8 cellular contexts compared by ENCODE assay signal in genomic region chr2:102735431-102736130, GRCh38. TPM values are rescaled to one million over a fixed set of nuclear protein-coding genes. Genes with fewer than 3 reads are reported as not detected.
DNase-seq lines count a peak whose midpoint lies in the region; ATAC-seq lines count a peak whose summit lies in the region.

No MANE protein-coding gene starts in this region.

- H3K9ac ChIP-seq in iPS-18a (ENCODE audit: low read length), result peak overlapping the region; percentile 70

- peaks cover 26% of the 10 kb centered on the region for H3K4me1 Mint-ChIP-seq in activated naive CD8-positive, alpha-beta T cell treated with anti-CD3 and anti-CD28 coated beads, Interleukin-2, amount 10 ng/mL, durations not matched to agents 7 days and 5 days
- peaks cover 33% of the 10 kb centered on the region for H3K4me1 Mint-ChIP-seq in stimulated activated memory B cell treated with anti-CD40 and anti-IgM and Interleukin-4, amounts not matched to agents 10 μg/mL and 1 μg/mL and 100 μg/mL, for 72 hours

- H3K4me3 ChIP-seq in MG63, result peak overlapping the region; percentile 69
- H3K4me3 ChIP-seq in iPS-18a (ENCODE audit: low read length), result peak overlapping the region; percentile 94

- H3K9me3 ChIP-seq in MG63 (no peaks in the 10 kb centered on the region), iPS-18a (ENCODE audit: control insufficient read depth, low read depth, low read length) (no peaks in the 10 kb centered on the region)

- H3K9me3 Mint-ChIP-seq in activated naive CD8-positive, alpha-beta T cell treated with anti-CD3 and anti-CD28 coated beads, Interleukin-2, amount 10 ng/mL, durations not matched to agents 7 days and 5 days, result no peaks in the 10 kb centered on the region
- no peaks in the 10 kb centered on the region for H3K9me3 Mint-ChIP-seq in stimulated activated memory B cell treated with anti-CD40 and anti-IgM and Interleukin-4, amounts not matched to agents 10 μg/mL and 1 μg/mL and 100 μg/mL, for 72 hours

- H3K36me3 ChIP-seq in MG63 (no peaks in the 10 kb centered on the region), iPS-18a (ENCODE audit: control insufficient read depth, low read depth, low read length) (peaks cover 10% of the 10 kb centered on the region)

- no peak overlapping the region for H3K27ac ChIP-seq in iPS-18a (ENCODE audit: low read length)

- H3K4me1 ChIP-seq in iPS-18a (ENCODE audit: control insufficient read depth, low read depth, low read length), result no peaks in the 10 kb centered on the region

- H3K27me3 ChIP-seq in MG63 (no peaks in the 10 kb centered on the region), iPS-18a (ENCODE audit: control insufficient read depth, insufficient read depth, low read length) (no peaks in the 10 kb centered on the region)

- H3K27me3 Mint-ChIP-seq in activated naive CD8-positive, alpha-beta T cell treated with anti-CD3 and anti-CD28 coated beads, Interleukin-2, amount 10 ng/mL, durations not matched to agents 7 days and 5 days, result no peaks in the 10 kb centered on the region
- H3K27me3 Mint-ChIP-seq in stimulated activated memory B cell treated with anti-CD40 and anti-IgM and Interleukin-4, amounts not matched to agents 10 μg/mL and 1 μg/mL and 100 μg/mL, for 72 hours, result no peaks in the 10 kb centered on the region

- no peak for ATAC-seq in activated naive CD8-positive, alpha-beta T cell treated with anti-CD3 and anti-CD28 coated beads, Interleukin-2, amount 10 ng/mL, durations not matched to agents 7 days and 5 days (ENCODE audit: low read depth)
- ATAC-seq in stimulated activated memory B cell treated with anti-CD40 and anti-IgM and Interleukin-4, amounts not matched to agents 10 μg/mL and 1 μg/mL and 100 μg/mL, for 72 hours, result no peak
- ATAC-seq in HG02571 (IDR thresholded peaks at IDR 0.05; ENCODE audit: unreplicated experiment), result no peak

- H3K36me3 Mint-ChIP-seq in activated naive CD8-positive, alpha-beta T cell treated with anti-CD3 and anti-CD28 coated beads, Interleukin-2, amount 10 ng/mL, durations not matched to agents 7 days and 5 days, result peaks cover 7% of the 10 kb centered on the region
- peaks cover 13% of the 10 kb centered on the region for H3K36me3 Mint-ChIP-seq in stimulated activated memory B cell treated with anti-CD40 and anti-IgM and Interleukin-4, amounts not matched to agents 10 μg/mL and 1 μg/mL and 100 μg/mL, for 72 hours

- POLR2A ChIA-PET in activated naive CD8-positive, alpha-beta T cell treated with anti-CD3 and anti-CD28 coated beads, Interleukin-2, amount 10 ng/mL, durations not matched to agents 7 days and 5 days (lab: Charles Lee), result interaction anchor here (2.2 kb wide), 1 partner anchor 8 kb away, joined by 6 read pairs; no protein-coding TSS in a partner anchor

- peak overlapping the region; percentile 93 for H3K4me3 Mint-ChIP-seq in activated naive CD8-positive, alpha-beta T cell treated with anti-CD3 and anti-CD28 coated beads, Interleukin-2, amount 10 ng/mL, durations not matched to agents 7 days and 5 days
- H3K4me3 Mint-ChIP-seq in stimulated activated memory B cell treated with anti-CD40 and anti-IgM and Interleukin-4, amounts not matched to agents 10 μg/mL and 1 μg/mL and 100 μg/mL, for 72 hours, result peak overlapping the region; percentile 98

- DNase-seq in DMS79 (lab: John Stamatoyannopoulos, UW) (peak; percentile 16), MG63 (no peak), NK-92 (lab: John Stamatoyannopoulos, UW; ENCODE audit: unreplicated experiment) (no peak)
- no peak for DNase-seq in activated naive CD8-positive, alpha-beta T cell treated with anti-CD3 and anti-CD28 coated beads, Interleukin-2, amount 10 ng/mL, durations not matched to agents 7 days and 5 days
- no peak for DNase-seq in activated CD8-positive, alpha-beta memory T cell treated with anti-CD3 and anti-CD28 coated beads for 24 hours

- H3K27ac Mint-ChIP-seq in activated naive CD8-positive, alpha-beta T cell treated with anti-CD3 and anti-CD28 coated beads, Interleukin-2, amount 10 ng/mL, durations not matched to agents 7 days and 5 days, result no peak overlapping the region
- peak overlapping the region; percentile 95 for H3K27ac Mint-ChIP-seq in stimulated activated memory B cell treated with anti-CD40 and anti-IgM and Interleukin-4, amounts not matched to agents 10 μg/mL and 1 μg/mL and 100 μg/mL, for 72 hours

RNA-seq across cellular contexts. Expression of gene TMEM182, which starts 26.2 kb away (rescaled TPM):
- 2.2 and 5.2 TPM in 2 replicates for total RNA-seq in MG63 (2014; rRNA removed; shearing (Covaris generic); ENCODE audit: low replicate concordance)
- total RNA-seq in activated naive CD8-positive, alpha-beta T cell treated with anti-CD3 and anti-CD28 coated beads, Interleukin-2, amount 10 ng/mL, durations not matched to agents 7 days and 5 days, result 1 to 10 TPM; 3.6 to 6.0 TPM
